In the genomic region with DNA sequence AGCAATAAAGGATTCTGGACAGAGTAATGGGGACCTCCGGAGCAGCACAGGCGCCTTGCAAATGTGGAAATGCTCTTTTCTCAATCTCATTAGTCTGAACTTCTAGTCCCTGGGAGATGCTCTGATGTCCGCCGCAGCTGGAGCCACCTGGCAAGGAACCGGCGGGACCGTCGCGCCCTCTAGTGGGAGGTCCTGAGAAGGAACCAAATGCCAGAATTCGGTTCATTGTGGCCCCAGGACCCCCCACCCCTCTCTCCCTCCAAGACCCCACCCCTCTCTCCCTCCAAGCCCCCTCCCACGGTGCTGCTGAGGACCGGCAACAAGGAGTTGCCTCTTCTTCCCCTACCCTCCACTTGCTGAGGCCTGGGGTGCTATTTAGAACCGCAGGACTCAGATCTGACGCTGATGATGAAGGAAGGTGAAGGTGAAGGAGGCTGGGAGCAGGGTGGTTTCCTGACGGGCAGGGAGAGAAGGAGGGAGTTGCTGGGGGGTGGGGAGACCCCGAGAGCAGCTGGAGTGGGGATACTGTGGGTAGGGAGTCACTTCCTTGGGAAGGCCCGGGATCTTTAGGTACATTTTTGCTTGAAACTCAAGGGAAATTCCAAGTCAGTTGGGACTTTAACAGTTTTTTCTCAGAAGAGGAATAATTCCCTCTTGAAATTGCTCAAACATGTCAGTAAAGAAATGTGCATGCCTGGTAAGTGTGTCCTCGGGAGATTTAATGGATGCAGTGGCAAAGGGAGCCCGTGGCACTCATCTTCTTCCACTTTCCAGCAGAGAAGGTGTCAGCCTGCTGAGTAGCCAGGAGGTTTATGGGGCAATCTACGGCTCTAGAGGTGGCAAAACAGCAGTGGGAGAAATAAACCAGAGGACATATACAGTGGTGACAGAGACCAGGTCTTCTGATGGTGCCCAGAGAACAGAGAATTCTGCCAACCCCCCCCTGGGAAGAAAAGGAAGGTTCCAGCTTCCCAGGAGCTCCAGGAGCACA, we compare ENCODE assay signal across 8 cellular contexts. TPM values are rescaled to one million over a fixed set of nuclear protein-coding genes. Genes with fewer than 3 reads are reported as not detected.
DNase-seq lines count a peak whose midpoint lies in the region; ATAC-seq and TF ChIP-seq lines count a peak whose summit lies in the region.

No MANE protein-coding gene starts in this region.

- CTCF ChIA-PET in activated CD4-positive, alpha-beta T cell treated with anti-CD3 and anti-CD28 coated beads, Interleukin-2, amount 10 ng/mL, durations not matched to agents 7 days and 5 days (lab: Charles Lee): interaction anchor here (0.6 to 2.2 kb wide), 8 partner anchors 19 to 280 kb away, joined by 3 to 20 read pairs (median 4); no protein-coding TSS in a partner anchor

- H3K36me3 Mint-ChIP-seq in activated CD4-positive, alpha-beta T cell treated with anti-CD3 and anti-CD28 coated beads, Interleukin-2, amount 10 ng/mL, durations not matched to agents 7 days and 5 days (ENCODE audit: low read depth): no peaks in the 10 kb centered on the region

- no peak overlapping the region for H3K27ac ChIP-seq in lung (ENCODE audit: low read depth in 1 of 2, low read length in 1 of 2)

- peaks cover 0 to 15% of the 10 kb centered on the region in 2 donors for H3K4me1 ChIP-seq in lung (ENCODE audit: control insufficient read depth in 2 of 2, insufficient read depth in 2 of 2, low read length in 2 of 2)

- no peaks in the 10 kb centered on the region for H3K9me3 ChIP-seq in lung (ENCODE audit: control insufficient read depth in 2 of 2, insufficient read depth in 1 of 2, low read length in 1 of 2)

- H3K27me3 ChIP-seq in lung (ENCODE audit: control insufficient read depth, insufficient read depth): no peaks in the 10 kb centered on the region

- no peak overlapping the region for H3K4me3 ChIP-seq in lung

- POLR2A ChIA-PET in activated CD4-positive, alpha-beta T cell treated with anti-CD3 and anti-CD28 coated beads, Interleukin-2, amount 10 ng/mL, durations not matched to agents 7 days and 5 days (lab: Charles Lee): interaction anchor here (0.5 kb wide), 1 partner anchor 118 kb away, joined by 3 read pairs; no protein-coding TSS in a partner anchor

- H3K4me1 Mint-ChIP-seq in activated CD4-positive, alpha-beta T cell treated with anti-CD3 and anti-CD28 coated beads, Interleukin-2, amount 10 ng/mL, durations not matched to agents 7 days and 5 days: peaks cover 21% of the 10 kb centered on the region

- 26 to 27% methylated on average over 20 of the region's 20 CpGs for WGBS in lung, 2 donors

- H3K27ac Mint-ChIP-seq in activated CD4-positive, alpha-beta T cell treated with anti-CD3 and anti-CD28 coated beads, Interleukin-2, amount 10 ng/mL, durations not matched to agents 7 days and 5 days: no peak overlapping the region

- H3K36me3 ChIP-seq in lung (ENCODE audit: control insufficient read depth in 2 of 2, insufficient read depth in 2 of 2, low read length in 2 of 2): no peaks in the 10 kb centered on the region

- DNase-seq in NCI-H2227 (lab: John Stamatoyannopoulos, UW; ENCODE audit: unreplicated experiment) (peak; percentile 30), NCI-H2227 treated with DMSO at 0.1 percent for 48 hours (lab: John Stamatoyannopoulos, UW) (no peak), NCI-H2196 (lab: John Stamatoyannopoulos, UW; ENCODE audit: unreplicated experiment) (peak; percentile 77), dermis blood vessel endothelial cell (peak; percentile 73), lung (ENCODE audit: low spot score) (peak; percentile 72)
- peak; percentile 72 for DNase-seq in activated CD4-positive, alpha-beta T cell treated with anti-CD3 and anti-CD28 coated beads, Interleukin-2, amount 10 ng/mL, durations not matched to agents 7 days and 5 days
- DNase-seq in stimulated activated CD8-positive, alpha-beta memory T cell treated with anti-CD3 and anti-CD28 coated beads, Interleukin-15, amount 100 ng/mL, for 1 hour (ENCODE audit: low read depth): peak; percentile 41

- H3K4me3 Mint-ChIP-seq in activated CD4-positive, alpha-beta T cell treated with anti-CD3 and anti-CD28 coated beads, Interleukin-2, amount 10 ng/mL, durations not matched to agents 7 days and 5 days: no peak overlapping the region

- peak; percentile 46 for TF ChIP-seq CTCF in lung (IDR thresholded peaks at IDR 0.05; ENCODE audit: control extremely low read depth, extremely low read depth)

- peaks cover 21% of the 10 kb centered on the region for H3K27me3 Mint-ChIP-seq in activated CD4-positive, alpha-beta T cell treated with anti-CD3 and anti-CD28 coated beads, Interleukin-2, amount 10 ng/mL, durations not matched to agents 7 days and 5 days

- ATAC-seq in lung (ENCODE audit: insufficient read depth, low FRiP score): no peak
- no peak for ATAC-seq in GM21825 (IDR thresholded peaks at IDR 0.05; ENCODE audit: unreplicated experiment)

- H3K9me3 Mint-ChIP-seq in activated CD4-positive, alpha-beta T cell treated with anti-CD3 and anti-CD28 coated beads, Interleukin-2, amount 10 ng/mL, durations not matched to agents 7 days and 5 days: no peaks in the 10 kb centered on the region

RNA-seq across cellular contexts. Expression of gene SMIM41, which starts 42.6 kb away (rescaled TPM):
- not detected for total RNA-seq in activated CD4-positive, alpha-beta T cell treated with anti-CD3 and anti-CD28 coated beads, Interleukin-2, amount 10 ng/mL, durations not matched to agents 7 days and 5 days
- not detected in 2 replicates for total RNA-seq in dermis blood vessel endothelial cell
- total RNA-seq in lung: 1 to 10 TPM; 2.2 to 6.5 TPM
- 1 to 10 TPM; 1.9 to 7.6 TPM for polyA plus RNA-seq in lung

RNA-seq across cellular contexts. Expression of gene ATG101, which starts 52.4 kb away (rescaled TPM):
- total RNA-seq in activated CD4-positive, alpha-beta T cell treated with anti-CD3 and anti-CD28 coated beads, Interleukin-2, amount 10 ng/mL, durations not matched to agents 7 days and 5 days: 10 to 100 TPM; 28.3 to 30.4 TPM
- total RNA-seq in dermis blood vessel endothelial cell (55.1 and 79.6 TPM in 2 replicates), lung (10 to 100 TPM; 22.1 to 37.2 TPM)
- polyA plus RNA-seq in lung: 10 to 100 TPM; 36.2 to 64.3 TPM
